Comparison of ENCODE assay signal across 8 cellular contexts in the genomic region with DNA sequence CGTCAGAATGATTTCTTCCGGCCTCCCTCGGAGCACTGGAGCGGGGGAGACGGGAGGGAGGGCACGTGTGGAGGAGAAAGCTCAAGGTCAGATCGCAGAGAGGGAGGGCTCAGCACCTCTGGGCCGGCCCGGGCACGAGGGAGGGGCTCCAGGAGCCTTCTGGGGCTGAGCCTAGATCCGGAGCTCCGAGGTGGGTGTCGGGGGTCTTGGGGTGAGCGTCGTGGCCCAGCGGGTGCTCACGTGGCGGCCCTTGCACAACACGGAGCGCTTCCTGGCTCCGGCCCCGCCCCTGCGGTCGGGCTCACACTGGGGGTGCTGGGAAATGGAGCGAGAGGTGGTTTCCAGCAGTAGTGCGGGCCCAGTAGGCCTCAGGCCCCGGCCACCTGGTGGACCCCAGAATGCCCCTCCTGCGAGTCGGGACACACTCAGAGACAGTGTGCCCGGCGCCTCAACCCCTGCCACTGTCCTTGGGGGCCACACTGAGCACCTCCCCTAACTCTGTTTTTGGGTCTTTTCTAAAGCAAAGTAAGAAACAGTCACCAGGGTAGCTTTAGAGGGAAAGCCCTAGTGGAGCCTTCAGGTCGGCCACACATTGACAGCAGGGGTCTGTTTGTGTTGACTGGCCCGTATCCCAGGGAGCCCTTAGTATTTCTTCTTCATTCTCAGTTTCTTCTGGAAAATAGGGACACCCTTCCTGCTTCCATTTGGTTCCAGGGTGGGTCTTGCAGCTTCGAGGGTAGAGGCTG. TPM values are rescaled to one million over a fixed set of nuclear protein-coding genes. Genes with fewer than 3 reads are reported as not detected.
DNase-seq lines count a peak whose midpoint lies in the region; ATAC-seq, FAIRE-seq and TF ChIP-seq lines count a peak whose summit lies in the region.

No MANE protein-coding gene starts in this region.

- peak; percentile 65 for ATAC-seq in GM19438 (IDR thresholded peaks at IDR 0.05; ENCODE audit: low read depth, unreplicated experiment)
- ATAC-seq in HG03521 (IDR thresholded peaks at IDR 0.05; ENCODE audit: unreplicated experiment), result peak; percentile 56
- peak; percentile 45 to 68 (median 66) for ATAC-seq in T-cell (replicated peaks in 1 of 4)

- POLR2A ChIA-PET in T-cell (lab: Charles Lee), result no interaction called here

- peaks cover 34% of the 10 kb centered on the region for H3K79me2 ChIP-seq in astrocyte (ENCODE audit: insufficient read depth, low read length)

- peaks cover 19 to 36% (median 29%) of the 10 kb centered on the region in 3 donors for H3K4me1 Mint-ChIP-seq in T-cell
- H3K4me1 Mint-ChIP-seq in astrocyte (ENCODE audit: low read depth, unreplicated experiment), result peaks cover 2% of the 10 kb centered on the region

- H3K4me2 ChIP-seq in astrocyte (ENCODE audit: low read length), result peak overlapping the region; percentile 96

- CTCF ChIA-PET in T-cell (lab: Charles Lee), result interaction anchor here in 1 of 2 donors (1.0 kb wide), 2 partner anchors 25 to 1301 kb away, joined by 3 to 4 read pairs; no protein-coding TSS in a partner anchor

- H3K36me3 Mint-ChIP-seq in T-cell (peaks cover 27% of the 10 kb centered on the region), astrocyte (ENCODE audit: low read depth, unreplicated experiment) (peaks cover 12% of the 10 kb centered on the region)

- H3K27me3 Mint-ChIP-seq in T-cell (no peaks in the 10 kb centered on the region), astrocyte (ENCODE audit: low read depth, unreplicated experiment) (peaks cover 15% of the 10 kb centered on the region)

- H3K4me3 Mint-ChIP-seq in T-cell (peak overlapping the region; percentile 77 to 81 (median 81)), astrocyte (ENCODE audit: unreplicated experiment) (peak overlapping the region; percentile 85)

- H3K9me3 Mint-ChIP-seq in T-cell, result no peaks in the 10 kb centered on the region
- no peaks in the 10 kb centered on the region for H3K9me3 Mint-ChIP-seq in astrocyte (ENCODE audit: unreplicated experiment)

- H3K36me3 ChIP-seq in astrocyte (ENCODE audit: insufficient read depth, low read length) (peaks cover 20% of the 10 kb centered on the region), skeletal muscle tissue (ENCODE audit: control insufficient read depth in 3 of 3, insufficient read depth in 3 of 3, low read length in 3 of 3) (peaks cover 36 to 38% (median 36%) of the 10 kb centered on the region in 3 donors)

- H3K9ac ChIP-seq in astrocyte (ENCODE audit: low read length), result peak overlapping the region; percentile 94
- H3K9ac ChIP-seq in skeletal muscle tissue (ENCODE audit: low read depth in 1 of 3, low read length in 3 of 3), result peak overlapping the region; percentile 87 to 95 (median 93)

- peaks cover 19% of the 10 kb centered on the region for H3K4me1 ChIP-seq in astrocyte (ENCODE audit: insufficient read depth, low read length)
- H3K4me1 ChIP-seq in skeletal muscle tissue (ENCODE audit: control insufficient read depth in 3 of 3, insufficient read depth in 3 of 3, low read length in 3 of 3), result peaks cover 14 to 33% (median 26%) of the 10 kb centered on the region in 3 donors

- H3K9me3 ChIP-seq in astrocyte (ENCODE audit: insufficient read depth, low read depth, low read length) (no peaks in the 10 kb centered on the region), skeletal muscle tissue (ENCODE audit: control insufficient read depth in 3 of 3, low read length in 3 of 3) (no peaks in the 10 kb centered on the region)

- no peak for FAIRE-seq in astrocyte (lab: Jason Lieb, UNC)

- H2AFZ ChIP-seq in astrocyte (ENCODE audit: low read depth, low read length), result peak overlapping the region; percentile 94

- H3K27ac ChIP-seq in astrocyte (ENCODE audit: low read depth, low read length) (peak overlapping the region; percentile 72), skeletal muscle tissue (ENCODE audit: low read depth, low read length) (peak overlapping the region; percentile 90)

- H3K4me3 ChIP-seq in astrocyte (ENCODE audit: insufficient read depth, low read depth, low read length) (peak overlapping the region; percentile 78), iPS-11a (ENCODE audit: low read depth, low read length) (peak overlapping the region; percentile 53), skeletal muscle tissue (ENCODE audit: low read length in 3 of 3) (peak overlapping the region; percentile 79 to 87 (median 86))

- no peaks in the 10 kb centered on the region for H3K27me3 ChIP-seq in astrocyte (ENCODE audit: insufficient read depth, low read length)
- H3K27me3 ChIP-seq in skeletal muscle tissue (ENCODE audit: control insufficient read depth in 3 of 3, insufficient read depth in 3 of 3, low read length in 3 of 3), result no peaks in the 10 kb centered on the region

- no peak for TF ChIP-seq CTCF in astrocyte (IDR thresholded peaks at IDR 0.05; ENCODE audit: insufficient read depth, low read depth, low read length)

- H3K27ac Mint-ChIP-seq in T-cell (peak overlapping the region; percentile 85 to 89), astrocyte (ENCODE audit: unreplicated experiment) (peak overlapping the region; percentile 58)

- peaks cover 45% of the 10 kb centered on the region for H4K20me1 ChIP-seq in astrocyte (ENCODE audit: insufficient read depth, low read length)

- peak; percentile 5 for DNase-seq in COR-L47 (lab: John Stamatoyannopoulos, UW)
- DNase-seq in T-cell, result peak; percentile 32 to 77 (median 67)
- peak; percentile 51 for DNase-seq in astrocyte (ENCODE audit: low read depth)
- DNase-seq in DMS79 treated with DMSO at 0.1 percent for 48 hours (lab: John Stamatoyannopoulos, UW), result no peak

RNA-seq across cellular contexts. Expression of gene PPIF, which starts 0.8 kb away (rescaled TPM):
- total RNA-seq in T-cell (10 to 100 TPM; 25.6 to 36.2 (median 31.3) TPM), astrocyte (25.3 and 31.7 TPM in 2 replicates), skeletal muscle tissue (9.9 TPM)
